8 cellular contexts compared by ENCODE assay signal in the genomic region with DNA sequence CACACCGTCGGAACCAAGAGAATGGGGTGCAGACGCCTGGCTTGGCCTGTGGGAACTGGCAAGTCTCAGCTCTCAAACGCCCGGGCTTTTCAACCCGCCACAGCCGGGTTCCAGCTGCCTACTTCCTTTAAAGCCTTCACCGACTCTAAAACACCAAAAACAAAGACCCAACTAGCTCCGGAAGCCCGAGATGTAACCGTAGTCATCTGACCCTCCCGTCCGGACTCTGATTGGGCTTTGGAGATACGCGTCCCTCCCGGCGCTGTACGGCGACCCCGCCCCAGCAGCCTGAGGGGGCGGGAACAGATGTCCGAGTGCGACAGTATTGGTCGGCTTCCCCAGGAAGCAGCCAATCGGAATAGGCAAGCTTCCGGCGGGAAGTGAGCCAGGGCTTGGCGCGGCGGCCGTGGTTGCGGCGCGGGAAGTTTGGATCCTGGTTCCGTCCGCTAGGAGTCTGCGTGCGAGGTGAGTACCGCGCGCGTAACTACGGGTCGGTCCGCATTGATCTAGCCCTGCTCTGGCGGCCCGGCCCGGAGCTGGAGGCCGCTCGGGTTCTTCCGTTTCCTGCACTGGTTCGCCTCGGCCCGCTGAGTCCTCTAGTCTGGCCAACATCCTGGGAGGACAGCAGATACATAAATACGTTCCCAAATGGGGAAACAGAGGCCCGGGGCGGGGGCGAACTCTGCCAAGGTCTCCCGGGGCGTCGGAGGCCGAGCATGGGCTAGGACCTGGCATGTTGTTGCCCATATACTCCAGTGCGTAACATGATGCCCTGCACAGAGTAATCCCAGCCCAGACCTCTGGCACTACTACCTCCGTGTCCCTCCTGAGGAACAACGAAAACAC. TPM values are rescaled to one million over a fixed set of nuclear protein-coding genes. Genes with fewer than 3 reads are reported as not detected.
DNase-seq lines count a peak whose midpoint lies in the region; ATAC-seq, FAIRE-seq and TF ChIP-seq lines count a peak whose summit lies in the region.

BLM (plus strand) TSS at position 371 of the 846 bp plus-strand sequence. CDS start 30,047 bp downstream, outside the sequence.

- H3K4me2 ChIP-seq in smooth muscle cell: peak within 1 kb of the TSS; percentile 96

- peak within 1 kb of the TSS; percentile 97 for H2AFZ ChIP-seq in smooth muscle cell (ENCODE audit: low read depth)

- 1% methylated on average over 63 of the region's 65 CpGs for WGBS in smooth muscle cell (ENCODE audit: low lambda C conversion rate)

- peaks cover 28% of the 10 kb centered on the region for H3K79me2 ChIP-seq in smooth muscle cell (ENCODE audit: low read depth)

- H3F3A ChIP-seq in smooth muscle cell (ENCODE audit: low read depth): no peaks in the 10 kb centered on the region

- ATAC-seq in GM18907 (IDR thresholded peaks at IDR 0.05; ENCODE audit: unreplicated experiment): peak; percentile 98
- ATAC-seq in HG03159 (IDR thresholded peaks at IDR 0.05; ENCODE audit: unreplicated experiment): peak; percentile 98

- no peaks in the 10 kb centered on the region for H3K27me3 ChIP-seq in bronchial epithelial cell (ENCODE audit: control insufficient read depth, insufficient read depth, low read length)
- no peaks in the 10 kb centered on the region for H3K27me3 ChIP-seq in smooth muscle cell (ENCODE audit: low read depth)

- peak; percentile 15; the same call in 1 of the 2 replicates for TF ChIP-seq CTCF in WI38 (IDR thresholded peaks at IDR 0.05; ENCODE audit: low read depth, low read length)
- TF ChIP-seq CTCF in bronchial epithelial cell (IDR thresholded peaks at IDR 0.05; ENCODE audit: insufficient read depth, low read length, severe bottlenecking): peak; percentile 35
- TF ChIP-seq CTCF in smooth muscle cell (IDR thresholded peaks at IDR 0.05; ENCODE audit: borderline replicate concordance, insufficient read depth, poor library complexity, severe bottlenecking): no peak

- peak within 1 kb of the TSS; percentile 66 for H3K27ac ChIP-seq in smooth muscle cell (ENCODE audit: low read depth)

- DNase-seq in AG08396 (ENCODE audit: low spot score) (peak; percentile 98), NCI-H2227 treated with DMSO at 0.1 percent for 48 hours (lab: John Stamatoyannopoulos, UW) (peak; percentile 90), bronchial epithelial cell (ENCODE audit: low read depth) (peak; percentile 94), iPS-NIHi7 (ENCODE audit: extremely low spot score) (peak; percentile 100), smooth muscle cell (lab: John Stamatoyannopoulos, UW; ENCODE audit: unreplicated experiment) (peak; percentile 75)

- no peak for FAIRE-seq in bronchial epithelial cell (lab: Jason Lieb, UNC)

- no peaks in the 10 kb centered on the region for H3K9me3 ChIP-seq in smooth muscle cell (replicated peaks; ENCODE audit: low read depth)

- H4K20me1 ChIP-seq in smooth muscle cell (ENCODE audit: low read depth): no peaks in the 10 kb centered on the region

- peak within 1 kb of the TSS; percentile 81 for H3K9ac ChIP-seq in smooth muscle cell (ENCODE audit: low read depth)

- H3K36me3 ChIP-seq in bronchial epithelial cell (ENCODE audit: control insufficient read depth, insufficient read depth, low read length) (no peaks in the 10 kb centered on the region), smooth muscle cell (ENCODE audit: low read depth) (no peaks in the 10 kb centered on the region)

- H3K4me1 ChIP-seq in smooth muscle cell (ENCODE audit: low read depth): peaks cover 8% of the 10 kb centered on the region

- H3K4me3 ChIP-seq in WI38 (ENCODE audit: low read depth, low read length) (peak within 1 kb of the TSS; percentile 72), bronchial epithelial cell (ENCODE audit: low read depth, low read length) (peak within 1 kb of the TSS; percentile 46), smooth muscle cell (peak within 1 kb of the TSS; percentile 65)

RNA-seq across cellular contexts. Expression of gene BLM, which starts in this region (rescaled TPM):
- total RNA-seq in bronchial epithelial cell: 0.26 TPM in 2 replicates
- 4.9 and 5.6 TPM in 2 replicates for total RNA-seq in smooth muscle cell
- 1.7 and 3.1 TPM in 2 replicates for polyA plus RNA-seq in smooth muscle cell

Comparison
In these comparisons a context has a peak if more than half of its experiments do, and no peak if none do; other contexts are left out.
1. Peak in every context shown above with its lines: DNase-seq, ATAC-seq, H3K4me3 ChIP-seq and H3K27ac ChIP-seq.
2. Peak in DNase-seq and H3K4me3 ChIP-seq in bronchial epithelial cell; RNA of the gene not detected or under 1 TPM.